ENCODE assay signal across 1 cellular context in the genomic region with DNA sequence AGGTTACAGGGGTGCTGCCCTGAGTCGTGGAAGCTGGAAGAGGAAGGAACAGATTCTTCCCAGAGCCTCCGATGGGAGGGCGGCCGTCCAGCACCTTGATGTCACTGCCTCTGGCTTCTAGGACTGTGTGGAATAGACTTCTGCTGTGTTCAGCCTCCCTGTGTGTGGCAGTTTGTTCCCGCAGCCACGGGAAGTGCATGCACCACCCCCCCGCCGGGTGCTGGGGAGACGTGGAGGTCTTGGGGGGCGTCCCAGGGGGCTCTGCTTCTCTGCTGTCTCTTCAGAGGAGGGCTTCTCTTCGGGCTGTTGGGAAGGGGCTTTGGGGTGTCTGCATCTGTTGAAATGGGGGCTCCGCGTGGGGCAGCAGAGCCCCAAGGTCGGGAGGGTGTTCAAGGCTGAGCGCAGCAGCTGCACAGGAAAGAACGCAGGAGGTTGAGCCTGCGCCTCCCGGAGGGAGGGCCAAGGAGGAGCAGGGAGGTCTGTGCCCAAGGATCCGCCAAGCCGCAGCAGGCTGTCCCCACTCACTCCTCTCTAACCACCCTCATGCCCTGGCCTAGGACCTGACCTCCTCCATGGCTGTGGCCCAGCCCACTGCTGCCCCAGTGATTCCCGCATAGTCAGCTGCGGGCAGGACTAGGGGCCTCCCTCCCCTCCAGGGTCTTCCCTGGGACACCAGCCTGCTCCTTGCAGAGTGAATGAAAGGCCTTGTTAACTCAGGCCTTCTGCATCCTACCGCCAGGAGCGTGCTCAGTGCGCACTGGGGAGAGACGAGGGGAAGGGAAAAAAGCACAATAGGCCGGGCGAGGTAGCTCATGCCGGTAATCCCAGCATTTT.
TF ChIP-seq lines count a peak whose summit lies in the region.

No MANE protein-coding gene starts in this region.

TF ChIP-seq in SK-N-SH, 30 proteins besides CTCF, POLR2A, EP300 and RAD21 (continued from another document):
- TF ChIP-seq, protein P1, sequence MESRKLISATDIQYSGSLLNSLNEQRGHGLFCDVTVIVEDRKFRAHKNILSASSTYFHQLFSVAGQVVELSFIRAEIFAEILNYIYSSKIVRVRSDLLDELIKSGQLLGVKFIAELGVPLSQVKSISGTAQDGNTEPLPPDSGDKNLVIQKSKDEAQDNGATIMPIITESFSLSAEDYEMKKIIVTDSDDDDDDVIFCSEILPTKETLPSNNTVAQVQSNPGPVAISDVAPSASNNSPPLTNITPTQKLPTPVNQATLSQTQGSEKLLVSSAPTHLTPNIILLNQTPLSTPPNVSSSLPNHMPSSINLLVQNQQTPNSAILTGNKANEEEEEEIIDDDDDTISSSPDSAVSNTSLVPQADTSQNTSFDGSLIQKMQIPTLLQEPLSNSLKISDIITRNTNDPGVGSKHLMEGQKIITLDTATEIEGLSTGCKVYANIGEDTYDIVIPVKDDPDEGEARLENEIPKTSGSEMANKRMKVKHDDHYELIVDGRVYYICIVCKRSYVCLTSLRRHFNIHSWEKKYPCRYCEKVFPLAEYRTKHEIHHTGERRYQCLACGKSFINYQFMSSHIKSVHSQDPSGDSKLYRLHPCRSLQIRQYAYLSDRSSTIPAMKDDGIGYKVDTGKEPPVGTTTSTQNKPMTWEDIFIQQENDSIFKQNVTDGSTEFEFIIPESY (IDR thresholded peaks at IDR 0.05; ENCODE audit: borderline replicate concordance, low read depth): no peak
- no peak for TF ChIP-seq EZH2phosphoT487 (IDR thresholded peaks at IDR 0.05; ENCODE audit: borderline replicate concordance, low read depth)
